In the genomic region with DNA sequence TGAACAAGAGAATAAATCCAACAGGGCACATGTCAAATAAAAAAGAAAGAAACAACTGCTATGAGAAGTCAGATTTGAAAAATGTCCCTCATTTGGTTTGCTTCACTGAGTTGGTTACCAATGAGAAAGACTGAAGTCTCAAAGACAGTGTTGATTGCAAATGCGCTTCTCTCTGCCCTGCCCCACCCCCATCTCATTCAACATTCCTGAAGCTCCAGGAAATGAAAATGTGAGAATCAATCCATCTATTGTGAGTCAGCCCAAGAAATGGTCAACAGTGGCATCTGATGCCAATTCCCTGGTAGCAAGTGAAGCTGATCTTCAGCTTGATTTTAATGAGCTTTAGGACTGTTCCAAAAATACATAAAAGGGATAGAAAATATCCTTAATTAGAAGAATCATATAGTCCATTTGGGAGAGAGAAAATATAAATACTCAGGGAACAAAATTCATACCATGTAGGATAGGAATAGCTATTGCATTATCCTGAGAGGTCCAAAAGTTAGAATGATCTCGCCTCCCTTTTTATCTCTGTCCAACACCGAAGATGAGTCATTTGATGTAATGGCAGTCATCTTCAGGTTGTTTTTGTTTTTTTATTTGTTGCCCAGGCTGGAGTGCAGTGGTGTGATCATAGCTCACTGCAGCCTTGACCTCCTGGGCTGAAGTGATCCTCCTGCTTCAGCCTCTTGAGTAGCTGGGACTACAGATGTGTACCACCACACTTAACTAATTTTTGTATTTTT, we compare ENCODE assay signal across 24 cellular contexts.
A peak's percentile ranks its signal among the peaks of the same experiment; 100 is the strongest.
DNase-seq lines count a peak whose midpoint lies in the region; ATAC-seq, FAIRE-seq and TF ChIP-seq lines count a peak whose summit lies in the region.
"Had no signal": no experiment of that assay in that cellular context is flagged by ENCODE, and none has a peak within 500 bp of the region (broad histone marks: within the 10 kb centered on the region; RNA-seq: fewer than 3 reads in every experiment).

No MANE protein-coding gene starts in this region.

- no peak for TF ChIP-seq RAD21 in H1 (IDR thresholded peaks at IDR 0.05 in 1 of 2, conservative IDR thresholded peaks at IDR 0.05 in 1 of 2; ENCODE audit: low read depth in 2 of 2, low read length in 2 of 2)

- no peaks in the 10 kb centered on the region for H3K4me1 Mint-ChIP-seq in T-cell
- H3K4me1 Mint-ChIP-seq: naive thymus-derived CD4-positive, alpha-beta T cell; stimulated activated naive B cell treated with anti-CD40 and anti-IgM and Interleukin-4, amounts not matched to agents 10 μg/mL and 1 μg/mL and 100 μg/mL, for 72 hours had no signal

- H3K27ac Mint-ChIP-seq in T-cell = no peak overlapping the region
- H3K27ac Mint-ChIP-seq: activated T-helper 1 cell treated with anti-CD3 and anti-CD28 coated beads, Interleukin-12 subunit alpha, Interleukin-12 subunit beta, Interleukin-2, Interleukin-4 antibody, amounts not matched to agents 30 ng/mL and 10 ng/mL and 1 ng/mL, durations not matched to agents 14 hours and 24 hours and 36 hours; HFFc6; naive thymus-derived CD4-positive, alpha-beta T cell; stimulated activated naive B cell treated with anti-CD40 and anti-IgM and Interleukin-4, amounts not matched to agents 10 μg/mL and 1 μg/mL and 100 μg/mL, for 72 hours had no signal

- ATAC-seq in T-cell (replicated peaks in 1 of 4) (no peak), GM18861 (IDR thresholded peaks at IDR 0.05; ENCODE audit: unreplicated experiment) (no peak)
- ATAC-seq: foreskin keratinocyte; naive thymus-derived CD4-positive, alpha-beta T cell; Panc1; sciatic nerve; stimulated activated naive B cell treated with anti-CD40 and anti-IgM and Interleukin-4, amounts not matched to agents 10 μg/mL and 1 μg/mL and 100 μg/mL, for 72 hours had no signal

- CTCF ChIA-PET in H1 (lab: Charles Lee; ENCODE audit: partially characterized antibody) = interaction anchor here (0.9 to 2.0 kb wide), 5 partner anchors 13 to 62 kb away, joined by 3 to 10 read pairs (median 4); no protein-coding TSS in a partner anchor
- CTCF ChIA-PET in T-cell (lab: Charles Lee) = interaction anchor here in 1 of 2 donors (0.7 kb wide), 1 partner anchor 250 kb away, joined by 3 read pairs; no protein-coding TSS in a partner anchor

- H3K4me1 ChIP-seq in H1 (replicated peaks in 1 of 4; ENCODE audit: control insufficient read depth in 3 of 4, insufficient read depth in 4 of 4, low read length in 3 of 4) = peaks cover 0 to 5% (median 2%) of the 10 kb centered on the region in 4 experiments; a peak in 2 of 7 replicates
- H3K4me1 ChIP-seq: foreskin keratinocyte, vagina had no signal

- no peaks in the 10 kb centered on the region for H3K27me3 ChIP-seq in H1 (replicated peaks in 1 of 4; ENCODE audit: control insufficient read depth in 3 of 4, extremely low read depth in 1 of 4, insufficient read depth in 3 of 4, low read length in 3 of 4)
- H3K27me3 ChIP-seq: vagina had no signal

- no peak overlapping the region for H3K18ac ChIP-seq in H1 (ENCODE audit: extremely low read depth, low read length)

- H3K27ac ChIP-seq in H1 (ENCODE audit: low read depth, low read length) = no peak overlapping the region
- H3K27ac ChIP-seq: foreskin keratinocyte, vagina had no signal

- WGBS in H1 (ENCODE audit: extremely low coverage in 1 of 2, insufficient coverage in 1 of 2, insufficient read length in 1 of 2, insufficient replicate concordance in 2 of 2, low coverage in 1 of 2, low lambda C conversion rate in 2 of 2, missing lambda C conversion rate in 1 of 2), 2 experiments = 85% methylated on average over 3 of the region's 3 CpGs; no CpG with 5 or more reads in 1 of the 2 experiments

- H2AK5ac ChIP-seq in H1 (ENCODE audit: low read depth, low read length) = no peak overlapping the region

- H3K36me3 ChIP-seq in H1 (ENCODE audit: control insufficient read depth in 2 of 4, insufficient read depth in 4 of 4, low read length in 3 of 4) = no peaks in the 10 kb centered on the region
- H3K36me3 ChIP-seq: vagina had no signal

- no peaks in the 10 kb centered on the region for H3K9me3 Mint-ChIP-seq in T-cell
- H3K9me3 Mint-ChIP-seq: HFFc6 had no signal

- no peaks in the 10 kb centered on the region for H3K23me2 ChIP-seq in H1 (ENCODE audit: low read depth, low read length)

- H3K23ac ChIP-seq in H1 (ENCODE audit: insufficient read length) = no peak overlapping the region

- no peaks in the 10 kb centered on the region for H4K20me1 ChIP-seq in H1 (replicated peaks in 1 of 2; ENCODE audit: control insufficient read depth in 1 of 2, insufficient read depth in 2 of 2, low read length in 2 of 2)

- H3K79me2 ChIP-seq in H1 (ENCODE audit: control insufficient read depth in 1 of 2, insufficient read depth in 2 of 2, low read length in 2 of 2) = no peaks in the 10 kb centered on the region

- no peak overlapping the region for H2BK12ac ChIP-seq in H1 (ENCODE audit: low read depth, low read length)

- no peak overlapping the region; a peak in 1 of 8 replicates for H3K4me3 ChIP-seq in H1 (ENCODE audit: extremely low read depth in 1 of 4, insufficient read depth in 2 of 4, low read depth in 3 of 4, low read length in 4 of 4)
- H3K4me3 ChIP-seq: vagina had no signal

- H3K9me3 ChIP-seq in H1 (ENCODE audit: insufficient read depth in 2 of 2, low read depth in 1 of 2, low read length in 1 of 2) = no peaks in the 10 kb centered on the region
- H3K9me3 ChIP-seq: vagina had no signal

- TF ChIP-seq CTCF in H1 (IDR thresholded peaks at IDR 0.05; ENCODE audit: control extremely low read depth in 1 of 3, insufficient read depth in 1 of 3, low read depth in 1 of 3, low read length in 3 of 3) = no peak

- H4K8ac ChIP-seq in H1 (ENCODE audit: extremely low read depth, insufficient read depth, low read length) = no peak overlapping the region

- H3K56ac ChIP-seq in H1 (replicated peaks; ENCODE audit: insufficient read length, low read depth, low read length) = no peak overlapping the region

- H3K14ac ChIP-seq in H1 (ENCODE audit: insufficient read length) = no peak overlapping the region

- no peak overlapping the region for H3K4ac ChIP-seq in H1 (replicated peaks; ENCODE audit: insufficient read length, low read depth, low read length)

- TF ChIP-seq POLR2A in H1 (IDR thresholded peaks at IDR 0.05; ENCODE audit: control extremely low read depth in 1 of 2, low read depth in 2 of 2, low read length in 2 of 2) = no peak

- POLR2A ChIA-PET in H1 (lab: Charles Lee; ENCODE audit: partially characterized antibody) (interaction anchor here (1.4 kb wide), 2 partner anchors 10 to 13 kb away, joined by 3 to 8 read pairs; no protein-coding TSS in a partner anchor), T-cell (lab: Charles Lee) (no interaction called here)

- no peak overlapping the region for H2BK15ac ChIP-seq in H1 (ENCODE audit: low read length)

- H4K5ac ChIP-seq in H1 (ENCODE audit: insufficient read length, low read depth, low read length) = no peak overlapping the region

- TF ChIP-seq EP300 in H1 (IDR thresholded peaks at IDR 0.05; ENCODE audit: borderline replicate concordance in 1 of 2, low read depth in 2 of 2, low read length in 2 of 2) = no peak

- no peak overlapping the region for H2AFZ ChIP-seq in H1 (ENCODE audit: low read length)

- no peak for FAIRE-seq in H1 (lab: Jason Lieb, UNC)
- FAIRE-seq: keratinocyte had no signal

- H2BK5ac ChIP-seq in H1 (ENCODE audit: low read depth, low read length) = no peak overlapping the region

- H3K9ac ChIP-seq in H1 (replicated peaks in 1 of 4; ENCODE audit: extremely low read depth in 1 of 4, low read depth in 3 of 4, low read length in 3 of 4) = no peak overlapping the region

- in situ Hi-C loops in Caki2 (cut with HindIII; ENCODE audit: low pct_unique_long_range_greater_than_20kb, low sequenced_read_pairs) = no loop called here

- no peak overlapping the region for H3K4me2 ChIP-seq in H1 (ENCODE audit: insufficient read depth in 1 of 2, low read depth in 2 of 2, low read length in 2 of 2)

- no peak overlapping the region for H2BK20ac ChIP-seq in H1 (ENCODE audit: low read length)

- DNase-seq in Caki2 (ENCODE audit: low read depth) (peak; percentile 61), NCI-H2196 treated with DMSO at 0.1 percent for 48 hours (lab: John Stamatoyannopoulos, UW; ENCODE audit: unreplicated experiment) (peak; percentile 45), H1 (ENCODE audit: low read depth in 1 of 2, low spot score in 2 of 2) (no peak), middle frontal gyrus (ENCODE audit: extremely low spot score, low spot score) (peak; percentile 22), T-cell (no peak), UCSD-AML1 (lab: John Stamatoyannopoulos, UW; ENCODE audit: unreplicated experiment) (no peak), NCI-H510A (lab: John Stamatoyannopoulos, UW) (no peak)
- DNase-seq: aorta; foreskin keratinocyte; GDM1; HFFc6; IMR-90; naive thymus-derived CD4-positive, alpha-beta T cell; NCI-H1417; NCI-H526 treated with DMSO at 0.1 percent for 48 hours; stimulated activated CD4-positive, alpha-beta T cell treated with anti-CD3 and anti-CD28 coated beads, Interleukin-4, amount 100 ng/mL, for 4 hours; stimulated activated naive B cell treated with anti-CD40 and anti-IgM and Interleukin-4, amounts not matched to agents 10 μg/mL and 1 μg/mL and 100 μg/mL, for 72 hours; T-helper 2 cell had no signal

- H3K79me1 ChIP-seq in H1 (ENCODE audit: low read depth, low read length) = no peaks in the 10 kb centered on the region; the same call in 1 of the 2 replicates

- no peak overlapping the region for H3K4me3 Mint-ChIP-seq in T-cell
- H3K4me3 Mint-ChIP-seq: activated T-helper 1 cell treated with anti-CD3 and anti-CD28 coated beads, Interleukin-12 subunit alpha, Interleukin-12 subunit beta, Interleukin-2, Interleukin-4 antibody, amounts not matched to agents 30 ng/mL and 10 ng/mL and 1 ng/mL, durations not matched to agents 14 hours and 24 hours and 36 hours; HFFc6; naive thymus-derived CD4-positive, alpha-beta T cell; stimulated activated naive B cell treated with anti-CD40 and anti-IgM and Interleukin-4, amounts not matched to agents 10 μg/mL and 1 μg/mL and 100 μg/mL, for 72 hours had no signal

- no peak overlapping the region for H2BK120ac ChIP-seq in H1 (replicated peaks; ENCODE audit: low read depth, low read length)

- H4K91ac ChIP-seq in H1 (replicated peaks; ENCODE audit: insufficient read length, low read length) = no peak overlapping the region

- H3K36me3 Mint-ChIP-seq in T-cell = no peaks in the 10 kb centered on the region
- H3K36me3 Mint-ChIP-seq: stimulated activated naive B cell treated with anti-CD40 and anti-IgM and Interleukin-4, amounts not matched to agents 10 μg/mL and 1 μg/mL and 100 μg/mL, for 72 hours had no signal

- peaks cover 19 to 29% of the 10 kb centered on the region in 2 donors for H3K27me3 Mint-ChIP-seq in T-cell

TF ChIP-seq in H1, 55 proteins besides CTCF, POLR2A, EP300 and RAD21:
- TF ChIP-seq TEAD4 (IDR thresholded peaks at IDR 0.05; ENCODE audit: low read depth, low read length) = peak; percentile 62; the same call in 1 of the 2 replicates
- TF ChIP-seq ASH2L (IDR thresholded peaks at IDR 0.05; ENCODE audit: low read length) = peak; percentile 17
- peak; percentile 71 for TF ChIP-seq SP1 (IDR thresholded peaks at IDR 0.05; ENCODE audit: low read depth, low read length)
- no peak for TF ChIP-seq JUND (IDR thresholded peaks at IDR 0.05; ENCODE audit: low read length)
- no peak for TF ChIP-seq TAF7 (optimal IDR thresholded peaks at IDR 0.05; ENCODE audit: borderline replicate concordance, low read depth, low read length)
TF ChIP-seq in H1: peak in this region for 3.

Comparison
In these comparisons a context has a peak if more than half of its experiments do, and no peak if none do; other contexts are left out.
1. DNase-seq: peak in Caki2 (single experiment), NCI-H2196 treated with DMSO at 0.1 percent for 48 hours (single experiment) and middle frontal gyrus (single experiment); none in H1 (0 of 2), T-cell (0 of 34), UCSD-AML1 (single experiment) and NCI-H510A (single experiment).